15 cellular contexts compared by ENCODE assay signal in the genomic region with DNA sequence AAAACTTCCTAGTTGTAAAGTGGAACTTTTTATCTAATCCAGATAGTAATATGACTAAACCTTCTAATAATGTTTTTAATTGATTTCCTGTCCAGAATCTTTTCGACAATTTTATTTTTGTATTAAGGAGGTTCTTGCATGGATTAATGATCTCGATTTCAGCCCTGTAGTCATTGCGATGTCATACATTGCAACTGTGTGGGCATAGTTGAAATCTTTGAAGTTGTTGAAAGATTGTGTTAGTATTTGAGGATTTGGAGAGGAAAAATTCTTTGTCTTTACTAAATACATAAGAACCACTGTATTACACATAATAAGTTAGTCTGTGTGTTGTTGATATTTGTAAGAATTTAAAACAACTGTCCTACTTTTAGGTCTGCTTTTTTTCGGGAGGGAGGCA. TPM values are rescaled to one million over a fixed set of nuclear protein-coding genes. Genes with fewer than 3 reads are reported as not detected.
DNase-seq lines count a peak whose midpoint lies in the region; ATAC-seq, FAIRE-seq and TF ChIP-seq lines count a peak whose summit lies in the region.
"Had no signal": no experiment of that assay in that cellular context is flagged by ENCODE, and none has a peak within 500 bp of the region (broad histone marks: within the 10 kb centered on the region; RNA-seq: fewer than 3 reads in every experiment).

No MANE protein-coding gene starts in this region.

- H3K4me3 Mint-ChIP-seq in HFFc6 (peak overlapping the region; percentile 56), astrocyte (ENCODE audit: unreplicated experiment) (no peak overlapping the region)
- H3K4me3 Mint-ChIP-seq: CD8-positive, alpha-beta T cell had no signal

- H4K20me1 ChIP-seq in astrocyte (ENCODE audit: insufficient read depth, low read length) = peaks cover 66% of the 10 kb centered on the region
- H4K20me1 ChIP-seq in smooth muscle cell (ENCODE audit: low read depth) = peaks cover 84% of the 10 kb centered on the region

- H3K27me3 ChIP-seq in astrocyte (ENCODE audit: insufficient read depth, low read length) (no peaks in the 10 kb centered on the region), left lung (no peaks in the 10 kb centered on the region), smooth muscle cell (ENCODE audit: low read depth) (no peaks in the 10 kb centered on the region)

- H3K4me1 Mint-ChIP-seq in HFFc6 (ENCODE audit: low read depth) (peaks cover 57% of the 10 kb centered on the region), astrocyte (ENCODE audit: low read depth, unreplicated experiment) (peaks cover 49% of the 10 kb centered on the region)

- peaks cover 2% of the 10 kb centered on the region; the same call in 1 of the 2 replicates for H3K27me3 Mint-ChIP-seq in HFFc6 (ENCODE audit: insufficient read depth)
- no peaks in the 10 kb centered on the region for H3K27me3 Mint-ChIP-seq in astrocyte (ENCODE audit: low read depth, unreplicated experiment)

- WGBS in smooth muscle cell (ENCODE audit: low lambda C conversion rate) = 61% methylated on average over 4 of the region's 4 CpGs

- H3K36me3 Mint-ChIP-seq in HFFc6 (ENCODE audit: low read depth) = peaks cover 20% of the 10 kb centered on the region
- H3K36me3 Mint-ChIP-seq in astrocyte (ENCODE audit: low read depth, unreplicated experiment) = peaks cover 7% of the 10 kb centered on the region

- DNase-seq in HFFc6 = no peak
- peak; percentile 53 for DNase-seq in astrocyte (ENCODE audit: low read depth)
- DNase-seq in left lung = no peak
- no peak for DNase-seq in smooth muscle cell (lab: John Stamatoyannopoulos, UW; ENCODE audit: unreplicated experiment)
- no peak for DNase-seq in kidney glomerular epithelial cell (lab: John Stamatoyannopoulos, UW)
- DNase-seq: activated CD4-positive, alpha-beta T cell treated with anti-CD3 and anti-CD28 coated beads for 48 hours; activated T-cell treated with anti-CD3 and anti-CD28 coated beads for 4 hours; CD8-positive, alpha-beta T cell; foreskin melanocyte; MM.1S; NCI-H2081; stimulated activated CD4-positive, alpha-beta T cell treated with anti-CD3 and anti-CD28 coated beads, Interleukin-2, amount 100 ng/mL, for 24 hours had no signal

- H3K9me3 ChIP-seq in astrocyte (ENCODE audit: insufficient read depth, low read depth, low read length) = no peaks in the 10 kb centered on the region
- no peaks in the 10 kb centered on the region for H3K9me3 ChIP-seq in left lung
- H3K9me3 ChIP-seq in smooth muscle cell (replicated peaks; ENCODE audit: low read depth) = no peaks in the 10 kb centered on the region

- ATAC-seq in left lung (peak; percentile 15), GM21515 (IDR thresholded peaks at IDR 0.05; ENCODE audit: unreplicated experiment) (no peak), HG02623 (IDR thresholded peaks at IDR 0.05; ENCODE audit: unreplicated experiment) (no peak)
- ATAC-seq: CD8-positive, alpha-beta T cell had no signal

- peak; percentile 26 for FAIRE-seq in astrocyte (lab: Jason Lieb, UNC)
- FAIRE-seq: G401.6 had no signal

- H3K79me2 ChIP-seq in astrocyte (ENCODE audit: insufficient read depth, low read length) = peaks cover 84% of the 10 kb centered on the region
- peaks cover 84% of the 10 kb centered on the region for H3K79me2 ChIP-seq in smooth muscle cell (ENCODE audit: low read depth)

- intact Hi-C loops in left lung (cut with DNase I) = no loop called here

- peak overlapping the region; percentile 4 for H3K4me3 ChIP-seq in astrocyte (ENCODE audit: insufficient read depth, low read depth, low read length)
- H3K4me3 ChIP-seq in left lung = no peak overlapping the region
- H3K4me3 ChIP-seq in smooth muscle cell = no peak overlapping the region

- no peaks in the 10 kb centered on the region for H3K36me3 ChIP-seq in astrocyte (ENCODE audit: insufficient read depth, low read length)
- H3K36me3 ChIP-seq in left lung = no peaks in the 10 kb centered on the region
- H3K36me3 ChIP-seq in smooth muscle cell (ENCODE audit: low read depth) = no peaks in the 10 kb centered on the region

- TF ChIP-seq CTCF in HFFc6 (IDR thresholded peaks at IDR 0.05) (no peak), astrocyte (IDR thresholded peaks at IDR 0.05; ENCODE audit: insufficient read depth, low read depth, low read length) (no peak), left lung (IDR thresholded peaks at IDR 0.05) (no peak), smooth muscle cell (IDR thresholded peaks at IDR 0.05; ENCODE audit: borderline replicate concordance, insufficient read depth, poor library complexity, severe bottlenecking) (no peak)

- H3K27ac Mint-ChIP-seq in HFFc6 (peak overlapping the region; percentile 65), astrocyte (ENCODE audit: unreplicated experiment) (no peak overlapping the region)
- H3K27ac Mint-ChIP-seq: CD8-positive, alpha-beta T cell had no signal

- H3K9me3 Mint-ChIP-seq in HFFc6 (no peaks in the 10 kb centered on the region), astrocyte (ENCODE audit: unreplicated experiment) (no peaks in the 10 kb centered on the region)
- H3K9me3 Mint-ChIP-seq: CD8-positive, alpha-beta T cell had no signal

- H3K4me2 ChIP-seq in astrocyte (ENCODE audit: low read length) = peak overlapping the region; percentile 59
- peak overlapping the region; percentile 69 for H3K4me2 ChIP-seq in smooth muscle cell

- H3K27ac ChIP-seq in astrocyte (ENCODE audit: low read depth, low read length) = no peak overlapping the region
- peak overlapping the region; percentile 57 to 71 for H3K27ac ChIP-seq in left lung
- H3K27ac ChIP-seq in smooth muscle cell (ENCODE audit: low read depth) = peak overlapping the region; percentile 42

- peaks cover 14% of the 10 kb centered on the region for H3F3A ChIP-seq in smooth muscle cell (ENCODE audit: low read depth)

- no peak overlapping the region for H2AFZ ChIP-seq in astrocyte (ENCODE audit: low read depth, low read length)
- H2AFZ ChIP-seq in smooth muscle cell (ENCODE audit: low read depth) = no peak overlapping the region

- H3K9ac ChIP-seq in astrocyte (ENCODE audit: low read length) (no peak overlapping the region), smooth muscle cell (ENCODE audit: low read depth) (no peak overlapping the region)

- H3K4me1 ChIP-seq in astrocyte (ENCODE audit: insufficient read depth, low read length) (no peaks in the 10 kb centered on the region), left lung (peaks cover 14 to 58% of the 10 kb centered on the region in 2 donors), smooth muscle cell (ENCODE audit: low read depth) (peaks cover 19% of the 10 kb centered on the region)

RNA-seq across cellular contexts. Expression of gene ACSL3, which starts 31.1 kb away (rescaled TPM):
- 100 to 1,000 TPM in 1 of 6 experiments, 10 to 100 TPM in 5; 64.5 to 119 (median 87.8) TPM for total RNA-seq in HFFc6 (2021; fragmentation: NEBNext Ultra II Directional; extraction: Animal tissue kit (Norgen Biotek cat#: 25700))
- 144 and 163 TPM in 2 replicates for total RNA-seq in astrocyte
- total RNA-seq in left lung = 100 to 1,000 TPM in 1 of 2 donors, 10 to 100 TPM in 1; 92.5 to 102 TPM
- 178 and 183 TPM in 2 replicates for total RNA-seq in smooth muscle cell
- polyA plus RNA-seq in smooth muscle cell = 111 TPM in 2 replicates
